8 cellular contexts compared by ENCODE assay signal in genomic region chr22:36331306-36331911, GRCh38. TPM values are rescaled to one million over a fixed set of nuclear protein-coding genes. Genes with fewer than 3 reads are reported as not detected.
DNase-seq lines count a peak whose midpoint lies in the region; ATAC-seq, FAIRE-seq and TF ChIP-seq lines count a peak whose summit lies in the region.

No MANE protein-coding gene starts in this region.

- H3K27me3 ChIP-seq in HUES64 (ENCODE audit: insufficient read depth, low read length) (no peaks in the 10 kb centered on the region), astrocyte (ENCODE audit: insufficient read depth, low read length) (no peaks in the 10 kb centered on the region), iPS-20b (ENCODE audit: insufficient read depth, low read length) (no peaks in the 10 kb centered on the region)

- DNase-seq in T follicular helper cell (ENCODE audit: low read depth) = peak; percentile 70
- DNase-seq in astrocyte (ENCODE audit: low read depth) = peak; percentile 96
- peak; percentile 63 to 73 for DNase-seq in stimulated activated CD4-positive, alpha-beta T cell treated with anti-CD3 and anti-CD28 coated beads, Interleukin-12 subunit alpha, Interleukin-12 subunit beta, amount 100 ng/mL, for 24 hours (ENCODE audit: low read depth in 2 of 2)
- no peak for DNase-seq in NCI-H1048 (lab: John Stamatoyannopoulos, UW)

- peak overlapping the region; percentile 98 for H3K27ac Mint-ChIP-seq in astrocyte (ENCODE audit: unreplicated experiment)

- no peak overlapping the region for H3K4me3 ChIP-seq in HUES64 (ENCODE audit: low read length)
- no peak overlapping the region for H3K4me3 ChIP-seq in astrocyte (ENCODE audit: insufficient read depth, low read depth, low read length)
- no peak overlapping the region for H3K4me3 ChIP-seq in iPS-20b (ENCODE audit: low read length)

- no peaks in the 10 kb centered on the region for H3K9me3 Mint-ChIP-seq in astrocyte (ENCODE audit: unreplicated experiment)

- H3K9ac ChIP-seq in HUES64 (ENCODE audit: low read depth, low read length) = peak overlapping the region; percentile 82
- peak overlapping the region; percentile 92 for H3K9ac ChIP-seq in astrocyte (ENCODE audit: low read length)
- peak overlapping the region; percentile 92; the same call in 1 of the 2 replicates for H3K9ac ChIP-seq in iPS-20b (ENCODE audit: low read depth, low read length)

- H3K9me3 ChIP-seq in HUES64 (ENCODE audit: insufficient read depth, low read depth, low read length) (no peaks in the 10 kb centered on the region), astrocyte (ENCODE audit: insufficient read depth, low read depth, low read length) (no peaks in the 10 kb centered on the region), iPS-20b (ENCODE audit: insufficient read depth, low read depth, low read length) (no peaks in the 10 kb centered on the region)

- peak overlapping the region; percentile 75 for H3K4me2 ChIP-seq in astrocyte (ENCODE audit: low read length)

- H3K27ac ChIP-seq in C4-2B (peak overlapping the region; percentile 96), HUES64 (ENCODE audit: low read depth, low read length) (peak overlapping the region; percentile 94), astrocyte (ENCODE audit: low read depth, low read length) (peak overlapping the region; percentile 99), iPS-20b (ENCODE audit: low read length) (peak overlapping the region; percentile 98)

- no peak overlapping the region for H2AFZ ChIP-seq in astrocyte (ENCODE audit: low read depth, low read length)

- H3K36me3 ChIP-seq in HUES64 (ENCODE audit: insufficient read depth, low read length) (peaks cover 77% of the 10 kb centered on the region), astrocyte (ENCODE audit: insufficient read depth, low read length) (peaks cover 60% of the 10 kb centered on the region), iPS-20b (ENCODE audit: insufficient read depth, low read depth, low read length) (peaks cover 89% of the 10 kb centered on the region)

- H4K20me1 ChIP-seq in astrocyte (ENCODE audit: insufficient read depth, low read length) = peaks cover 59% of the 10 kb centered on the region

- TF ChIP-seq CTCF in C4-2B (conservative IDR thresholded peaks at IDR 0.05) (no peak), astrocyte (IDR thresholded peaks at IDR 0.05; ENCODE audit: insufficient read depth, low read depth, low read length) (no peak)

- ATAC-seq in GM19438 (IDR thresholded peaks at IDR 0.05; ENCODE audit: low read depth, unreplicated experiment) = peak; percentile 47

- H3K27me3 Mint-ChIP-seq in astrocyte (ENCODE audit: low read depth, unreplicated experiment) = no peaks in the 10 kb centered on the region

- peaks cover 49% of the 10 kb centered on the region for H3K36me3 Mint-ChIP-seq in astrocyte (ENCODE audit: low read depth, unreplicated experiment)

- WGBS in HUES64 = 77% methylated on average over 11 of the region's 11 CpGs

- H3K79me2 ChIP-seq in astrocyte (ENCODE audit: insufficient read depth, low read length) = peaks cover 99% of the 10 kb centered on the region

- FAIRE-seq in astrocyte (lab: Jason Lieb, UNC) = peak; percentile 75

- peak overlapping the region; percentile 73 for H3K4me3 Mint-ChIP-seq in astrocyte (ENCODE audit: unreplicated experiment)

- H3K4me1 Mint-ChIP-seq in astrocyte (ENCODE audit: low read depth, unreplicated experiment) = peaks cover 97% of the 10 kb centered on the region

- H3K4me1 ChIP-seq in HUES64 (ENCODE audit: insufficient read depth, low read length) (peaks cover 67% of the 10 kb centered on the region), astrocyte (ENCODE audit: insufficient read depth, low read length) (peaks cover 100% of the 10 kb centered on the region), iPS-20b (ENCODE audit: insufficient read depth, low read length) (peaks cover 56% of the 10 kb centered on the region)

RNA-seq across cellular contexts. Expression of gene MYH9, which starts 56.4 kb away (rescaled TPM):
- polyA plus RNA-seq in HUES64 (2013, experiment 1 of 2) = 117 TPM
- polyA plus RNA-seq in HUES64 (2013, experiment 2 of 2) = 121 TPM
- total RNA-seq in astrocyte = 2,278 and 2,469 TPM in 2 replicates
